Comparison of ENCODE assay signal across 25 cellular contexts in genomic region chr17:48562934-48563333, GRCh38. TPM values are rescaled to one million over a fixed set of nuclear protein-coding genes. Genes with fewer than 3 reads are reported as not detected.
A peak's percentile ranks its signal among the peaks of the same experiment; 100 is the strongest.
DNase-seq lines count a peak whose midpoint lies in the region; ATAC-seq and TF ChIP-seq lines count a peak whose summit lies in the region.
"Had no signal": no experiment of that assay in that cellular context is flagged by ENCODE, and none has a peak within 500 bp of the region (broad histone marks: within the 10 kb centered on the region; RNA-seq: fewer than 3 reads in every experiment).

No MANE protein-coding gene starts in this region.

- ATAC-seq in GM23338 (no peak), gastrocnemius medialis (no peak), GM18502 (IDR thresholded peaks at IDR 0.05; ENCODE audit: poor library complexity, unreplicated experiment) (no peak)
- ATAC-seq: activated CD8-positive, alpha-beta T cell treated with anti-CD3 and anti-CD28 coated beads for 36 hours; activated naive CD4-positive, alpha-beta T cell treated with anti-CD3 and anti-CD28 coated beads, Interleukin-2, amount 50 U/mL, for 72 hours had no signal

- no peaks in the 10 kb centered on the region for H3K9me2 ChIP-seq in GM23338 (ENCODE audit: insufficient read depth)

- H3K27me3 Mint-ChIP-seq in GM23338 (ENCODE audit: insufficient read depth, low read depth, poor library complexity) (peaks cover 61% of the 10 kb centered on the region), brain (peaks cover 61% of the 10 kb centered on the region)
- H3K27me3 Mint-ChIP-seq: activated CD8-positive, alpha-beta T cell treated with anti-CD3 and anti-CD28 coated beads for 36 hours had no signal

- TF ChIP-seq CTCF in GM23338 (conservative IDR thresholded peaks at IDR 0.05; ENCODE audit: low read depth in 2 of 2), result no peak
- TF ChIP-seq CTCF in brain (conservative IDR thresholded peaks at IDR 0.05), result no peak
- no peak for TF ChIP-seq CTCF in gastrocnemius medialis (IDR thresholded peaks at IDR 0.05 in 4 of 5, conservative IDR thresholded peaks at IDR 0.05 in 1 of 5)

- peaks cover 18% of the 10 kb centered on the region for H3K4me1 Mint-ChIP-seq in GM23338
- H3K4me1 Mint-ChIP-seq in brain, result no peaks in the 10 kb centered on the region

- in situ Hi-C loops in gastrocnemius medialis (cut with MboI; ENCODE audit: low sequenced_read_pairs in 4 of 4), result no loop called here

- peaks cover 62% of the 10 kb centered on the region for H4K20me1 ChIP-seq in GM23338 (replicated peaks; ENCODE audit: insufficient read depth)

- H3K27ac ChIP-seq in GM23338 (ENCODE audit: low read depth) (no peak overlapping the region), gastrocnemius medialis (no peak overlapping the region)
- H3K27ac ChIP-seq: ovary, PC-9 had no signal

- H3K9me3 ChIP-seq in iPS-15b (ENCODE audit: control insufficient read depth, insufficient read depth, low read length), result no peaks in the 10 kb centered on the region
- H3K9me3 ChIP-seq in gastrocnemius medialis, result no peaks in the 10 kb centered on the region
- H3K9me3 ChIP-seq: ovary had no signal

- intact Hi-C loops in gastrocnemius medialis (cut with DNase I; ENCODE audit: low total_unique reads), result no loop called here

- H3K36me3 Mint-ChIP-seq in GM23338 (ENCODE audit: low read depth) (no peaks in the 10 kb centered on the region), brain (no peaks in the 10 kb centered on the region)
- H3K36me3 Mint-ChIP-seq: activated naive CD4-positive, alpha-beta T cell treated with anti-CD3 and anti-CD28 coated beads, Interleukin-2, amount 50 U/mL, for 72 hours had no signal

- H3K9ac ChIP-seq in iPS-15b (ENCODE audit: low read depth, low read length), result no peak overlapping the region

- H2AFZ ChIP-seq in GM23338, result no peak overlapping the region
- H2AFZ ChIP-seq: PC-9 had no signal

- no peaks in the 10 kb centered on the region; the same call in 2 of the 3 replicates for H3K9me3 Mint-ChIP-seq in GM23338
- peaks cover 0 to 3% (median 0%) of the 10 kb centered on the region in 5 experiments for H3K9me3 Mint-ChIP-seq in brain
- H3K9me3 Mint-ChIP-seq: activated CD8-positive, alpha-beta T cell treated with anti-CD3 and anti-CD28 coated beads for 36 hours; activated naive CD4-positive, alpha-beta T cell treated with anti-CD3 and anti-CD28 coated beads, Interleukin-2, amount 50 U/mL, for 72 hours; activated T-cell treated with anti-CD3 and anti-CD28 coated beads, Interleukin-2, amount 50 U/mL, for 24 hours; CD4-positive, alpha-beta T cell; dendritic cell treated with granulocyte-macrophage colony-stimulating factor and Interleukin-4, amounts not matched to agents 40 ng/mL and 50 ng/mL, for 4 days had no signal

- H3K4me3 ChIP-seq in GM23338 (no peak overlapping the region), iPS-15b (ENCODE audit: low read depth, low read length) (peak overlapping the region; percentile 16), skeletal muscle cell (ENCODE audit: low read depth, low read length) (peak overlapping the region; percentile 30), gastrocnemius medialis (no peak overlapping the region)
- H3K4me3 ChIP-seq: ovary, PC-9 had no signal

- TF ChIP-seq POLR2A in gastrocnemius medialis (IDR thresholded peaks at IDR 0.05), result no peak

- H3K4me2 ChIP-seq in GM23338, result no peak overlapping the region
- H3K4me2 ChIP-seq: PC-9 had no signal

- H3K4me3 Mint-ChIP-seq in GM23338 (no peak overlapping the region), brain (peak overlapping the region in 4 of 5 experiments; percentile 66 to 79 (median 75))
- H3K4me3 Mint-ChIP-seq: activated CD8-positive, alpha-beta T cell treated with anti-CD3 and anti-CD28 coated beads for 36 hours; activated T-cell treated with anti-CD3 and anti-CD28 coated beads, Interleukin-2, amount 50 U/mL, for 24 hours; CD4-positive, alpha-beta T cell; dendritic cell treated with granulocyte-macrophage colony-stimulating factor and Interleukin-4, amounts not matched to agents 40 ng/mL and 50 ng/mL, for 4 days had no signal

- no peak for DNase-seq in GM23338 (ENCODE audit: low spot score)
- no peak for DNase-seq in skeletal muscle cell (ENCODE audit: low read depth)
- no peak for DNase-seq in gastrocnemius medialis
- no peak for DNase-seq in NCI-H1092 (lab: John Stamatoyannopoulos, UW)
- no peak for DNase-seq in ecto neural progenitor cell (ENCODE audit: low spot score)
- DNase-seq: activated CD4-positive, CD25-positive, alpha-beta regulatory T cell; activated CD8-positive, alpha-beta T cell treated with anti-CD3 and anti-CD28 coated beads for 36 hours; activated T-cell treated with anti-CD3 and anti-CD28 coated beads, Interleukin-2, amount 50 U/mL, for 24 hours; CD4-positive, alpha-beta T cell; GF-D8; H9; NCI-H748 treated with DMSO at 0.1 percent for 48 hours; ovary; PC-9; stimulated activated CD4-positive, alpha-beta T cell treated with anti-CD3 and anti-CD28 coated beads, Interleukin-4, amount 100 ng/mL, for 4 hours; T-helper 9 cell had no signal

- H3K4me1 ChIP-seq in GM23338 (ENCODE audit: insufficient read depth) (peaks cover 59% of the 10 kb centered on the region), iPS-15b (ENCODE audit: control insufficient read depth, insufficient read depth, low read length) (peaks cover 3% of the 10 kb centered on the region), gastrocnemius medialis (no peaks in the 10 kb centered on the region)

- peaks cover 100% of the 10 kb centered on the region for H3K27me3 ChIP-seq in GM23338 (ENCODE audit: insufficient read depth)
- peaks cover 97% of the 10 kb centered on the region for H3K27me3 ChIP-seq in iPS-15b (ENCODE audit: control insufficient read depth, insufficient read depth, low read length)
- H3K27me3 ChIP-seq in gastrocnemius medialis, result peaks cover 7 to 10% (median 9%) of the 10 kb centered on the region in 3 donors
- H3K27me3 ChIP-seq: ovary had no signal

- H3K36me3 ChIP-seq in GM23338 (ENCODE audit: insufficient read depth) (no peaks in the 10 kb centered on the region), iPS-15b (ENCODE audit: control insufficient read depth, insufficient read depth, low read length) (no peaks in the 10 kb centered on the region), gastrocnemius medialis (no peaks in the 10 kb centered on the region)
- H3K36me3 ChIP-seq: ovary had no signal

- H3K79me2 ChIP-seq in GM23338 (replicated peaks; ENCODE audit: insufficient read depth), result no peaks in the 10 kb centered on the region

- peaks cover 56% of the 10 kb centered on the region for H3F3A ChIP-seq in GM23338 (replicated peaks; ENCODE audit: low read depth)

- H3K27ac Mint-ChIP-seq in GM23338 (no peak overlapping the region), brain (peak overlapping the region in 2 of 5 experiments; percentile 65 to 86)
- H3K27ac Mint-ChIP-seq: activated CD8-positive, alpha-beta T cell treated with anti-CD3 and anti-CD28 coated beads for 36 hours; activated naive CD4-positive, alpha-beta T cell treated with anti-CD3 and anti-CD28 coated beads, Interleukin-2, amount 50 U/mL, for 72 hours; activated T-cell treated with anti-CD3 and anti-CD28 coated beads, Interleukin-2, amount 50 U/mL, for 24 hours; CD4-positive, alpha-beta T cell; dendritic cell treated with granulocyte-macrophage colony-stimulating factor and Interleukin-4, amounts not matched to agents 40 ng/mL and 50 ng/mL, for 4 days; H9 had no signal

TF ChIP-seq in GM23338, 12 proteins besides CTCF, POLR2A, EP300 and RAD21:
- TF ChIP-seq STAT1 (IDR thresholded peaks at IDR 0.05; ENCODE audit: unreplicated experiment) (no peak), EZH2 (IDR thresholded peaks at IDR 0.05; ENCODE audit: low read depth, unreplicated experiment) (peak; percentile 66)

RNA-seq across cellular contexts. Expression of gene HOXB4, which starts 15.2 kb away (rescaled TPM):
- total RNA-seq in GM23338 (2014; rRNA removed; shearing (Covaris generic)), result not detected in 2 replicates
- polyA plus RNA-seq in GM23338 (2016; fragmentation: Nextera tagmentation; extraction: Ambion mirVana) (not detected in 2 replicates), brain (ENCODE audit: insufficient read depth, low read depth, low replicate concordance) (30.3 TPM)
- 1 to 10 TPM in 1 of 4 donors, under 1 TPM in 3; 0.18 to 1.8 (median 0.51) TPM for total RNA-seq in gastrocnemius medialis
- total RNA-seq: H9, HepG2 had no signal
- polyA plus RNA-seq: HepG2 had no signal

RNA-seq across cellular contexts. Expression of gene HOXB2, which starts 18.0 kb away (rescaled TPM):
- not detected in 2 replicates for total RNA-seq in GM23338 (2014; rRNA removed; shearing (Covaris generic))
- polyA plus RNA-seq in GM23338 (2016; fragmentation: Nextera tagmentation; extraction: Ambion mirVana) (0.37 TPM in 1 of 2 replicates, not detected in the other), brain (ENCODE audit: insufficient read depth, low read depth, low replicate concordance) (168 TPM)
- total RNA-seq in gastrocnemius medialis, result 10 to 100 TPM in 2 of 4 donors, 1 to 10 TPM in 2; 4.1 to 22.1 (median 10.4) TPM
- total RNA-seq: H9, HepG2 had no signal
- polyA plus RNA-seq: HepG2 had no signal

RNA-seq across cellular contexts. Expression of gene HOXB3, which starts 27.1 kb away (rescaled TPM):
- total RNA-seq in GM23338 (2014; rRNA removed; shearing (Covaris generic)), result 0.17 TPM in 1 of 2 replicates, not detected in the other
- not detected in 2 replicates for polyA plus RNA-seq in GM23338 (2016; fragmentation: Nextera tagmentation; extraction: Ambion mirVana)
- 41.6 TPM for polyA plus RNA-seq in brain (ENCODE audit: insufficient read depth, low read depth, low replicate concordance)
- total RNA-seq in gastrocnemius medialis, result 1 to 10 TPM; 1.3 to 5.5 (median 2.2) TPM
- total RNA-seq: H9, HepG2 had no signal
- polyA plus RNA-seq: HepG2 had no signal

RNA-seq across cellular contexts. Expression of gene HOXB5, which starts 30.6 kb away (rescaled TPM):
- total RNA-seq in GM23338 (2014; rRNA removed; shearing (Covaris generic)), result not detected in 2 replicates
- polyA plus RNA-seq in GM23338 (2016; fragmentation: Nextera tagmentation; extraction: Ambion mirVana), result not detected in 2 replicates
- polyA plus RNA-seq in brain (ENCODE audit: insufficient read depth, low read depth, low replicate concordance), result 234 TPM
- not detected for total RNA-seq in gastrocnemius medialis
- total RNA-seq: activated CD8-positive, alpha-beta T cell treated with anti-CD3 and anti-CD28 coated beads for 36 hours; activated naive CD4-positive, alpha-beta T cell treated with anti-CD3 and anti-CD28 coated beads, Interleukin-2, amount 50 U/mL, for 72 hours; CD4-positive, alpha-beta T cell; H9; HepG2 had no signal
- polyA plus RNA-seq: HepG2 had no signal

RNA-seq across cellular contexts. Expression of gene HOXB1, which starts 32.1 kb away (rescaled TPM):
- not detected in 2 replicates for total RNA-seq in GM23338 (2014; rRNA removed; shearing (Covaris generic))
- polyA plus RNA-seq in GM23338 (2016; fragmentation: Nextera tagmentation; extraction: Ambion mirVana), result not detected in 2 replicates
- polyA plus RNA-seq in brain (ENCODE audit: insufficient read depth, low read depth, low replicate concordance), result not detected
- total RNA-seq in gastrocnemius medialis, result not detected
- total RNA-seq: activated CD8-positive, alpha-beta T cell treated with anti-CD3 and anti-CD28 coated beads for 36 hours; activated naive CD4-positive, alpha-beta T cell treated with anti-CD3 and anti-CD28 coated beads, Interleukin-2, amount 50 U/mL, for 72 hours; CD4-positive, alpha-beta T cell; H9; HepG2; liver; M059J; ovary; PC-9; smooth muscle cell had no signal
- polyA plus RNA-seq: HepG2, liver, ovary, smooth muscle cell had no signal

Comparison
In these comparisons a context has a peak if more than half of its experiments do, and no peak if none do; other contexts are left out.
1. H3K4me3 ChIP-seq: peak in iPS-15b (single experiment) and skeletal muscle cell (single experiment); none in GM23338 (single experiment) and gastrocnemius medialis (0 of 4).